Comparison of ENCODE assay signal across 11 cellular contexts in genomic region chr15:90609254-90610185, GRCh38.
A peak's percentile ranks its signal among the peaks of the same experiment; 100 is the strongest.
DNase-seq lines count a peak whose midpoint lies in the region; ATAC-seq and TF ChIP-seq lines count a peak whose summit lies in the region.
"Had no signal": no experiment of that assay in that cellular context is flagged by ENCODE, and none has a peak within 500 bp of the region (broad histone marks: within the 10 kb centered on the region; RNA-seq: fewer than 3 reads in every experiment).

No MANE protein-coding gene starts in this region.

- no peaks in the 10 kb centered on the region for H3K9me3 ChIP-seq in mucosa of rectum (ENCODE audit: control insufficient read depth in 2 of 2, low read length in 2 of 2)

- DNase-seq in activated naive CD4-positive, alpha-beta T cell (lab: John Stamatoyannopoulos, UW): no peak
- DNase-seq in type B pancreatic cell (ENCODE audit: extremely low spot score, unreplicated experiment) (no peak), DMS153 treated with DMSO at 0.1 percent for 48 hours (lab: John Stamatoyannopoulos, UW; ENCODE audit: unreplicated experiment) (no peak), NCI-H1436 (lab: John Stamatoyannopoulos, UW) (no peak), left lobe of liver (ENCODE audit: low spot score) (no peak)
- DNase-seq: activated CD4-positive, alpha-beta T cell treated with anti-CD3 and anti-CD28 coated beads for 1 hour; NCI-H187 had no signal

- no peaks in the 10 kb centered on the region for H3K27me3 ChIP-seq in mucosa of rectum (ENCODE audit: control insufficient read depth in 2 of 2, insufficient read depth in 2 of 2, low read length in 2 of 2)

- no peaks in the 10 kb centered on the region for H3K27me3 Mint-ChIP-seq in activated naive CD4-positive, alpha-beta T cell treated with anti-CD3 and anti-CD28 coated beads, Interleukin-2, amount 50 U/mL, for 24 hours
- peaks cover 3% of the 10 kb centered on the region for H3K27me3 Mint-ChIP-seq in brain
- H3K27me3 Mint-ChIP-seq in type B pancreatic cell: no peaks in the 10 kb centered on the region

- peaks cover 53% of the 10 kb centered on the region for H3K4me1 Mint-ChIP-seq in activated naive CD4-positive, alpha-beta T cell treated with anti-CD3 and anti-CD28 coated beads, Interleukin-2, amount 50 U/mL, for 24 hours
- H3K4me1 Mint-ChIP-seq in brain (peaks cover 16% of the 10 kb centered on the region), type B pancreatic cell (ENCODE audit: unreplicated experiment) (peaks cover 21% of the 10 kb centered on the region)

- H3K9ac ChIP-seq in mucosa of rectum (ENCODE audit: low read depth in 1 of 2, low read length in 2 of 2): no peak overlapping the region

- peaks cover 13% of the 10 kb centered on the region for H3K36me3 Mint-ChIP-seq in activated naive CD4-positive, alpha-beta T cell treated with anti-CD3 and anti-CD28 coated beads, Interleukin-2, amount 50 U/mL, for 24 hours
- H3K36me3 Mint-ChIP-seq in brain: peaks cover 37% of the 10 kb centered on the region
- H3K36me3 Mint-ChIP-seq in type B pancreatic cell: peaks cover 18% of the 10 kb centered on the region

- no peak overlapping the region for H3K4me3 ChIP-seq in mucosa of rectum (ENCODE audit: low read length in 2 of 2)

- peaks cover 2 to 18% of the 10 kb centered on the region in 2 donors for H3K36me3 ChIP-seq in mucosa of rectum (ENCODE audit: control insufficient read depth in 2 of 2, insufficient read depth in 2 of 2, low read length in 2 of 2)

- H3K4me1 ChIP-seq in mucosa of rectum (ENCODE audit: control insufficient read depth in 2 of 2, insufficient read depth in 2 of 2, low read length in 2 of 2): peaks cover 8 to 9% of the 10 kb centered on the region in 2 donors

- no peak for ATAC-seq in left lobe of liver
- ATAC-seq: activated naive CD4-positive, alpha-beta T cell treated with anti-CD3 and anti-CD28 coated beads, Interleukin-2, amount 50 U/mL, for 72 hours had no signal

- H3K27ac ChIP-seq in mucosa of rectum (ENCODE audit: low read depth in 2 of 2, low read length in 2 of 2): peak overlapping the region; percentile 17 to 35

- no peak overlapping the region for H3K4me3 Mint-ChIP-seq in activated naive CD4-positive, alpha-beta T cell treated with anti-CD3 and anti-CD28 coated beads, Interleukin-2, amount 50 U/mL, for 24 hours
- H3K4me3 Mint-ChIP-seq in brain (no peak overlapping the region), type B pancreatic cell (no peak overlapping the region)

- no peaks in the 10 kb centered on the region for H3K9me3 Mint-ChIP-seq in activated naive CD4-positive, alpha-beta T cell treated with anti-CD3 and anti-CD28 coated beads, Interleukin-2, amount 50 U/mL, for 24 hours
- H3K9me3 Mint-ChIP-seq in brain: no peaks in the 10 kb centered on the region
- no peaks in the 10 kb centered on the region for H3K9me3 Mint-ChIP-seq in type B pancreatic cell
- H3K9me3 Mint-ChIP-seq: activated naive CD4-positive, alpha-beta T cell treated with anti-CD3 and anti-CD28 coated beads, Interleukin-2, amount 50 U/mL, for 72 hours had no signal

- H3K27ac Mint-ChIP-seq in activated naive CD4-positive, alpha-beta T cell treated with anti-CD3 and anti-CD28 coated beads, Interleukin-2, amount 50 U/mL, for 24 hours: peak overlapping the region; percentile 82
- H3K27ac Mint-ChIP-seq in brain: peak overlapping the region in 3 of 5 experiments; percentile 29 to 65 (median 33)
- peak overlapping the region; percentile 8 for H3K27ac Mint-ChIP-seq in type B pancreatic cell

- TF ChIP-seq CTCF in brain (conservative IDR thresholded peaks at IDR 0.05) (no peak), type B pancreatic cell (conservative IDR thresholded peaks at IDR 0.05) (no peak)

Comparison
In these comparisons a context has a peak if more than half of its experiments do, and no peak if none do; other contexts are left out.
1. H3K27ac Mint-ChIP-seq: peak in every context shown above with its lines; median percentile 82 in activated naive CD4-positive, alpha-beta T cell treated with anti-CD3 and anti-CD28 coated beads, Interleukin-2, amount 50 U/mL, for 24 hours; 33 in brain; 8 in type B pancreatic cell.